1 cellular context compared by ENCODE assay signal in genomic region chr10:11714750-11715365, GRCh38.
TF ChIP-seq lines count a peak whose summit lies in the region.

No MANE protein-coding gene starts in this region.

TF ChIP-seq in HepG2, 621 proteins besides CTCF, POLR2A, EP300 and RAD21 (continued from another document and continues in another):
- 0 out of 2 replicates have a peak, but pooled peaks have one; percentile 42 for TF ChIP-seq ZHX2 (IDR thresholded peaks at IDR 0.05; ENCODE audit: low read depth)
- no peak for TF ChIP-seq ZHX2 (CRISPR knock-in tag; IDR thresholded peaks at IDR 0.05; ENCODE audit: borderline replicate concordance)
- TF ChIP-seq SIX1 (CRISPR knock-in tag; IDR thresholded peaks at IDR 0.05; ENCODE audit: borderline replicate concordance) = no peak
- TF ChIP-seq RFXAP (CRISPR knock-in tag; IDR thresholded peaks at IDR 0.05; ENCODE audit: borderline replicate concordance) = 0 out of 2 replicates have a peak, but pooled peaks have one; percentile 31
- TF ChIP-seq NCOA2 (CRISPR knock-in tag; IDR thresholded peaks at IDR 0.05) = peak; percentile 72
- TF ChIP-seq ZNF331 (CRISPR knock-in tag; IDR thresholded peaks at IDR 0.05) = 0 out of 2 replicates have a peak, but pooled peaks have one; percentile 20
- peak; percentile 13; the same call in 1 of the 2 replicates for TF ChIP-seq FOXK1 (CRISPR knock-in tag; IDR thresholded peaks at IDR 0.05; ENCODE audit: borderline replicate concordance, low read depth)
- TF ChIP-seq THAP9 (CRISPR knock-in tag; IDR thresholded peaks at IDR 0.05; ENCODE audit: borderline replicate concordance) = no peak
- peak; percentile 35; the same call in 1 of the 2 replicates for TF ChIP-seq ZNF280D (CRISPR knock-in tag; IDR thresholded peaks at IDR 0.05)
- TF ChIP-seq ZNF547 (CRISPR knock-in tag; IDR thresholded peaks at IDR 0.05) = no peak
- peak; percentile 56; the same call in 1 of the 2 replicates for TF ChIP-seq ZNF318 (CRISPR knock-in tag; IDR thresholded peaks at IDR 0.05)
- peak; percentile 53 for TF ChIP-seq ISL2 (CRISPR knock-in tag; IDR thresholded peaks at IDR 0.05)
- TF ChIP-seq MAX (IDR thresholded peaks at IDR 0.05) = peak; percentile 21; the same call in 1 of the 2 replicates
- 0 out of 2 replicates have a peak, but pooled peaks have one; percentile 50 for TF ChIP-seq HHEX (CRISPR knock-in tag; IDR thresholded peaks at IDR 0.05)
- TF ChIP-seq TARDBP (CRISPR knock-in tag; IDR thresholded peaks at IDR 0.05) = peak; percentile 64; the same call in 1 of the 2 replicates
- 0 out of 2 replicates have a peak, but pooled peaks have one; percentile 38 for TF ChIP-seq HOXD1 (CRISPR knock-in tag; IDR thresholded peaks at IDR 0.05)
- TF ChIP-seq ZNF609 (CRISPR knock-in tag; IDR thresholded peaks at IDR 0.05; ENCODE audit: borderline replicate concordance) = peak; percentile 86
